ENCODE assay signal across 9 cellular contexts in genomic region chr4:18366762-18367358, GRCh38.
DNase-seq lines count a peak whose midpoint lies in the region; ATAC-seq and TF ChIP-seq lines count a peak whose summit lies in the region.
"Had no signal": no experiment of that assay in that cellular context is flagged by ENCODE, and none has a peak within 500 bp of the region (broad histone marks: within the 10 kb centered on the region; RNA-seq: fewer than 3 reads in every experiment).

No MANE protein-coding gene starts in this region.

- no peak overlapping the region for H3K4me2 ChIP-seq in neural cell (ENCODE audit: low read length)

- H3K9me2 ChIP-seq in neural cell (ENCODE audit: insufficient read depth, low read length), result no peaks in the 10 kb centered on the region

- no peak overlapping the region for H3K9ac ChIP-seq in neural cell (ENCODE audit: low read length)

- TF ChIP-seq CTCF in CD14-positive monocyte (IDR thresholded peaks at IDR 0.05) (peak; percentile 14), neural cell (IDR thresholded peaks at IDR 0.05; ENCODE audit: poor library complexity, severe bottlenecking) (peak; percentile 82), ovary (IDR thresholded peaks at IDR 0.05) (no peak)

- ATAC-seq in GM18520 (IDR thresholded peaks at IDR 0.05; ENCODE audit: unreplicated experiment) (peak; percentile 86), HG02981 (IDR thresholded peaks at IDR 0.05; ENCODE audit: unreplicated experiment) (peak; percentile 93)

- no peak for DNase-seq in CD14-positive monocyte (ENCODE audit: low spot score)
- DNase-seq in NCI-H2107 treated with DMSO at 0.1 percent for 48 hours (lab: John Stamatoyannopoulos, UW; ENCODE audit: unreplicated experiment), result peak; percentile 9
- DNase-seq in brain pericyte (ENCODE audit: low read depth, low spot score), result peak; percentile 5
- no peak for DNase-seq in epidermal melanocyte (ENCODE audit: insufficient read length, low spot score)
- no peak for DNase-seq in ovary

- no peaks in the 10 kb centered on the region for H3K27me3 ChIP-seq in neural cell (ENCODE audit: insufficient read depth, low read depth, low read length)
- H3K27me3 ChIP-seq in ovary, result no peaks in the 10 kb centered on the region

- 39 to 52% (median 49%) methylated on average over 2 of the region's 2 CpGs for WGBS in ovary, 3 donors

- H3K36me3 Mint-ChIP-seq in CD14-positive monocyte, result no peaks in the 10 kb centered on the region

- peaks cover 0 to 1% (median 0%) of the 10 kb centered on the region in 7 donors for H3K9me3 Mint-ChIP-seq in CD14-positive monocyte

- H3K9me3 ChIP-seq in neural cell (ENCODE audit: low read length) (no peaks in the 10 kb centered on the region), ovary (no peaks in the 10 kb centered on the region)

- H3K4me1 ChIP-seq in ovary (ENCODE audit: insufficient read depth), result no peaks in the 10 kb centered on the region

- H3K27ac ChIP-seq in neural cell (ENCODE audit: low read length) (no peak overlapping the region), ovary (no peak overlapping the region)

- H3K79me2 ChIP-seq in neural cell (replicated peaks; ENCODE audit: insufficient read depth, low read length), result no peaks in the 10 kb centered on the region

- intact Hi-C loops in CD14-positive monocyte (cut with micrococcal nuclease), result no loop called here
- intact Hi-C loops in ovary (cut with DNase I), result no loop called here

- H3K36me3 ChIP-seq in neural cell (ENCODE audit: insufficient read depth, low read length) (no peaks in the 10 kb centered on the region), ovary (no peaks in the 10 kb centered on the region)

- peaks cover 2 to 3% (median 3%) of the 10 kb centered on the region in 3 donors for H3K27me3 Mint-ChIP-seq in CD14-positive monocyte (ENCODE audit: low read depth in 3 of 3)

- H4K20me1 ChIP-seq in neural cell (ENCODE audit: insufficient read depth), result no peaks in the 10 kb centered on the region

- no peaks in the 10 kb centered on the region for H3F3A ChIP-seq in neural cell (ENCODE audit: insufficient read depth, low read length, poor library complexity, severe bottlenecking)

- peak; percentile 86 for TF ChIP-seq RAD21 in neural cell (conservative IDR thresholded peaks at IDR 0.05)

- H2AFZ ChIP-seq in neural cell (ENCODE audit: low read depth, low read length), result no peak overlapping the region

- H3K4me1 Mint-ChIP-seq in CD14-positive monocyte, result no peaks in the 10 kb centered on the region

- H3K27ac Mint-ChIP-seq in CD14-positive monocyte, result no peak overlapping the region

- H3K4me3 ChIP-seq in neural cell (ENCODE audit: low read length) (no peak overlapping the region), ovary (no peak overlapping the region)
- H3K4me3 ChIP-seq: lung had no signal

- TF ChIP-seq POLR2A in ovary (IDR thresholded peaks at IDR 0.05), result no peak

- H3K4me3 Mint-ChIP-seq in CD14-positive monocyte, result no peak overlapping the region

- TF ChIP-seq EP300 in neural cell (conservative IDR thresholded peaks at IDR 0.05; ENCODE audit: poor library complexity, severe bottlenecking) (no peak), ovary (IDR thresholded peaks at IDR 0.05) (no peak)

TF ChIP-seq in neural cell, 6 proteins besides CTCF, POLR2A, EP300 and RAD21:
- no peak for TF ChIP-seq TAF1 (IDR thresholded peaks at IDR 0.05; ENCODE audit: low read depth)
- TF ChIP-seq POLR2AphosphoS5 (IDR thresholded peaks at IDR 0.05), result no peak
- TF ChIP-seq SMC3 (conservative IDR thresholded peaks at IDR 0.05; ENCODE audit: poor library complexity), result peak; percentile 86
- no peak for TF ChIP-seq MXI1 (conservative IDR thresholded peaks at IDR 0.05; ENCODE audit: poor library complexity, severe bottlenecking)
- no peak for TF ChIP-seq REST (IDR thresholded peaks at IDR 0.05; ENCODE audit: borderline replicate concordance)
- TF ChIP-seq EZH2 (IDR thresholded peaks at IDR 0.05; ENCODE audit: borderline replicate concordance, insufficient read depth, low read length, poor library complexity, severe bottlenecking), result no peak

Comparison
In these comparisons a context has a peak if more than half of its experiments do, and no peak if none do; other contexts are left out.
1. DNase-seq: peak in NCI-H2107 treated with DMSO at 0.1 percent for 48 hours (single experiment) and brain pericyte (single experiment); none in CD14-positive monocyte (single experiment), epidermal melanocyte (single experiment) and ovary (0 of 5).
2. CTCF ChIP-seq: peak in CD14-positive monocyte (single experiment) and neural cell (single experiment); none in ovary (0 of 3).